In the genomic region with DNA sequence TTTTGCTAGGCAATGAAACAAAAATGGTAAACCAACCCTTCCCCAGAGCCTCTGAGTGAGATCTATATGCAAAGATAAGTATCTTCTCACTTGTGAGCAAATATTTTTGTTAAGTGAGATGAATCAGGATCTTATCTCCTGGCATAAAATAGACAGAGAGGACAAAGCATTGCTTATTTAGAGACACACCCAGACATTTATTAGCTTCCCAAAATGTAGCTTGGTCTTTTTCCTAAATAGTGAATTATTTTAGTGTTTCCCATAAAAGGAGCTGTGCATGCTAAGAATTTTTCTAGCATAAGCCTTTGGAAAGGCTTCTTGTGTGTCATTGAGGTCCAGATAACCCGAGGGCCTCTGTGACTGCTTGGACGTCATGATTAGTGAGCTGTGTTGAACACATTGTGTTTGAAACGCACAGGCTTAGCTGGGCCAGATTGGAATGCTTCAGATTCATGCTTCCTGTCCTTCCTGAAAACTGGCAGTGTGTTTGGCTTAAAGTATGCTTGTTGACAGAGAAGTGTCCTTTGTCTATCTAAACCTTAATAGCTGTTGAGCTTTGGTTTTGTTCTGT, we compare ENCODE assay signal across 8 cellular contexts. TPM values are rescaled to one million over a fixed set of nuclear protein-coding genes. Genes with fewer than 3 reads are reported as not detected.
A peak's percentile ranks its signal among the peaks of the same experiment; 100 is the strongest.
DNase-seq lines count a peak whose midpoint lies in the region; ATAC-seq and TF ChIP-seq lines count a peak whose summit lies in the region.

No MANE protein-coding gene starts in this region.

- H3K36me3 ChIP-seq in iPS-20b (ENCODE audit: insufficient read depth, low read depth, low read length), result peaks cover 68% of the 10 kb centered on the region
- peaks cover 0 to 40% (median 2%) of the 10 kb centered on the region in 6 donors for H3K36me3 ChIP-seq in spleen

- H3K4me1 ChIP-seq in iPS-20b (ENCODE audit: insufficient read depth, low read length) (peaks cover 17% of the 10 kb centered on the region; the same call in 1 of the 2 replicates), spleen (peaks cover 0 to 16% (median 1%) of the 10 kb centered on the region in 6 donors)

- TF ChIP-seq POLR2A in spleen (IDR thresholded peaks at IDR 0.05), result no peak

- peak; percentile 86 for DNase-seq in HS-27A (ENCODE audit: low read depth)
- peak; percentile 73 for DNase-seq in astrocyte of the cerebellum (ENCODE audit: low read depth)
- no peak for DNase-seq in spleen
- no peak for DNase-seq in stimulated activated CD4-positive, alpha-beta T cell treated with anti-CD3 and anti-CD28 coated beads, Interleukin-4, amount 100 ng/mL, for 4 hours
- DNase-seq in NCI-H2227 (lab: John Stamatoyannopoulos, UW; ENCODE audit: unreplicated experiment), result no peak

- TF ChIP-seq CTCF in astrocyte of the cerebellum (IDR thresholded peaks at IDR 0.05; ENCODE audit: low read depth, low read length, missing control alignments) (no peak), spleen (IDR thresholded peaks at IDR 0.05 in 8 of 11, conservative IDR thresholded peaks at IDR 0.05 in 3 of 11) (no peak)

- in situ Hi-C loops in astrocyte of the cerebellum (cut with HindIII; ENCODE audit: low sequenced_read_pairs), result loop anchor here (25.0 kb wide), 1 partner anchor 130 kb away; no protein-coding TSS in a partner anchor

- intact Hi-C loops in spleen (cut with DNase I; ENCODE audit: low total_unique reads), result no loop called here

- H3K27me3 ChIP-seq in iPS-20b (ENCODE audit: insufficient read depth, low read length) (no peaks in the 10 kb centered on the region), spleen (replicated peaks in 1 of 7) (no peaks in the 10 kb centered on the region)

- H3K9me3 ChIP-seq in iPS-20b (ENCODE audit: insufficient read depth, low read depth, low read length) (no peaks in the 10 kb centered on the region), spleen (no peaks in the 10 kb centered on the region)

- WGBS in spleen, 5 donors, result 58 to 84% (median 62%) methylated on average over 3 of the region's 3 CpGs

- no peak overlapping the region for H3K27ac ChIP-seq in iPS-20b (ENCODE audit: low read length)
- peak overlapping the region in 7 of 8 donors; percentile 48 to 80 (median 73) for H3K27ac ChIP-seq in spleen

- ATAC-seq in HG03097 (IDR thresholded peaks at IDR 0.05; ENCODE audit: low FRiP score, unreplicated experiment) (no peak), GM21723 (IDR thresholded peaks at IDR 0.05; ENCODE audit: unreplicated experiment) (no peak)

- 0 out of 2 replicates have a peak overlapping the region, but pooled peaks have one; percentile 25 for H3K9ac ChIP-seq in iPS-20b (ENCODE audit: low read depth, low read length)

- no peak overlapping the region for H3K4me3 ChIP-seq in astrocyte of the cerebellum (ENCODE audit: low read depth, low read length)
- H3K4me3 ChIP-seq in iPS-20b (ENCODE audit: low read length), result no peak overlapping the region
- H3K4me3 ChIP-seq in spleen, result no peak overlapping the region

RNA-seq across cellular contexts. Expression of gene MTHFD1L, which starts 16.5 kb away (rescaled TPM):
- 10 to 100 TPM in 6 of 7 donors, 1 to 10 TPM in 1; 8.3 to 32.1 (median 16.4) TPM for total RNA-seq in spleen
- polyA plus RNA-seq in spleen, result 1 to 10 TPM; 6.7 to 9.7 (median 7.6) TPM

Comparison
In these comparisons a context has a peak if more than half of its experiments do, and no peak if none do; other contexts are left out.
1. DNase-seq: peak in HS-27A (single experiment) and astrocyte of the cerebellum (single experiment); none in spleen (single experiment), stimulated activated CD4-positive, alpha-beta T cell treated with anti-CD3 and anti-CD28 coated beads, Interleukin-4, amount 100 ng/mL, for 4 hours (0 of 2) and NCI-H2227 (single experiment).